ENCODE assay signal across 9 cellular contexts in genomic region chr9:124480621-124480981, GRCh38. TPM values are rescaled to one million over a fixed set of nuclear protein-coding genes. Genes with fewer than 3 reads are reported as not detected.
DNase-seq lines count a peak whose midpoint lies in the region; ATAC-seq and TF ChIP-seq lines count a peak whose summit lies in the region.
"Had no signal": no experiment of that assay in that cellular context is flagged by ENCODE, and none has a peak within 500 bp of the region (broad histone marks: within the 10 kb centered on the region; RNA-seq: fewer than 3 reads in every experiment).

No MANE protein-coding gene starts in this region.

- no peak overlapping the region for H3K4me2 ChIP-seq in smooth muscle cell

- no peaks in the 10 kb centered on the region for H4K20me1 ChIP-seq in smooth muscle cell (ENCODE audit: low read depth)

- no peak for ATAC-seq in GM21423 (IDR thresholded peaks at IDR 0.05; ENCODE audit: unreplicated experiment)
- ATAC-seq in HG03139 (IDR thresholded peaks at IDR 0.05; ENCODE audit: unreplicated experiment), result no peak

- no peaks in the 10 kb centered on the region for H3F3A ChIP-seq in smooth muscle cell (ENCODE audit: low read depth)

- H3K36me3 ChIP-seq in smooth muscle cell (ENCODE audit: low read depth), result no peaks in the 10 kb centered on the region

- no peaks in the 10 kb centered on the region for H3K9me3 ChIP-seq in smooth muscle cell (replicated peaks; ENCODE audit: low read depth)

- no peak overlapping the region for H2AFZ ChIP-seq in smooth muscle cell (ENCODE audit: low read depth)

- in situ Hi-C loops in T47D (cut with HindIII; ENCODE audit: low pct_unique_long_range_greater_than_20kb, low sequenced_read_pairs), result no loop called here

- no peak overlapping the region for H3K4me3 ChIP-seq in smooth muscle cell

- H3K27ac ChIP-seq in smooth muscle cell (ENCODE audit: low read depth), result no peak overlapping the region

- H3K4me1 ChIP-seq in smooth muscle cell (ENCODE audit: low read depth), result peaks cover 21% of the 10 kb centered on the region

- TF ChIP-seq CTCF in smooth muscle cell (IDR thresholded peaks at IDR 0.05; ENCODE audit: borderline replicate concordance, insufficient read depth, poor library complexity, severe bottlenecking), result peak; percentile 26

- H3K79me2 ChIP-seq in smooth muscle cell (ENCODE audit: low read depth), result no peaks in the 10 kb centered on the region

- 32% methylated on average over 7 of the region's 7 CpGs for WGBS in smooth muscle cell (ENCODE audit: low lambda C conversion rate)

- H3K9ac ChIP-seq in smooth muscle cell (ENCODE audit: low read depth), result no peak overlapping the region

- DNase-seq in NCI-H345 (lab: John Stamatoyannopoulos, UW) (peak; percentile 53), NCI-H345 treated with DMSO at 0.1 percent for 48 hours (lab: John Stamatoyannopoulos, UW; ENCODE audit: unreplicated experiment) (no peak), NCI-H2029 (lab: John Stamatoyannopoulos, UW) (peak; percentile 25), T47D (ENCODE audit: low read depth in 1 of 2, low spot score in 1 of 2) (peak; percentile 32 to 63), smooth muscle cell (lab: John Stamatoyannopoulos, UW; ENCODE audit: unreplicated experiment) (no peak)
- DNase-seq in effector CD4-positive, alpha-beta T cell, result no peak
- DNase-seq: natural killer cell had no signal

- peaks cover 6% of the 10 kb centered on the region for H3K27me3 ChIP-seq in smooth muscle cell (ENCODE audit: low read depth)

RNA-seq across cellular contexts. Expression of gene NR5A1, which starts 26.6 kb away (rescaled TPM):
- not detected in 2 replicates for total RNA-seq in smooth muscle cell
- 0.07 TPM in 1 of 2 replicates, not detected in the other for polyA plus RNA-seq in smooth muscle cell
- total RNA-seq: natural killer cell had no signal

RNA-seq across cellular contexts. Expression of gene ADGRD2, which starts 30.4 kb away (rescaled TPM):
- total RNA-seq in smooth muscle cell, result not detected in 2 replicates
- not detected in 2 replicates for polyA plus RNA-seq in smooth muscle cell
- total RNA-seq: natural killer cell had no signal

Comparison
In these comparisons a context has a peak if more than half of its experiments do, and no peak if none do; other contexts are left out.
1. DNase-seq: peak in NCI-H345 (single experiment), NCI-H2029 (single experiment) and T47D (2 of 2); none in NCI-H345 treated with DMSO at 0.1 percent for 48 hours (single experiment), smooth muscle cell (single experiment) and effector CD4-positive, alpha-beta T cell (single experiment).